In the genomic region with DNA sequence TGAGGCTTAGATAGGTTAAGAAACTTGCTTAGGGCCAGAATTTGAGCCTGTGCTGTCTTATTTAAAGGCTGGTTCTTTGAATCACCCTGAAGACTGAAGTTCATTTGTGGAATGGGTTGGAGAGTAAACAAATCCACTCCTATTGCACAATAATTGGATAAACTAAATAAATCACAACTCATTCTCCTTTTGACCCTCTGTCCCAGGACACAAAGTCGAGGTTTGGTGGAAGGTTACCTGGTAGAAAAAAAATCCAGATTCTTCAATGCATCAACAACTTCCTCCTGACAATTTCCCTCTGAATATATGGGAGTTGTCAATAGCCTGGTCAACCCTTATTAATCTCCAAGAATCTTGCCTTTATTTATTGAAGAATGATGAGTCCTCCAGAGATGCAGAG, we compare ENCODE assay signal across 15 cellular contexts. TPM values are rescaled to one million over a fixed set of nuclear protein-coding genes. Genes with fewer than 3 reads are reported as not detected.
DNase-seq lines count a peak whose midpoint lies in the region; ATAC-seq and TF ChIP-seq lines count a peak whose summit lies in the region.
"Had no signal": no experiment of that assay in that cellular context is flagged by ENCODE, and none has a peak within 500 bp of the region (broad histone marks: within the 10 kb centered on the region; RNA-seq: fewer than 3 reads in every experiment).

No MANE protein-coding gene starts in this region.

- TF ChIP-seq CTCF in BJ (IDR thresholded peaks at IDR 0.05; ENCODE audit: insufficient read depth, low read depth, low read length) (no peak), WERI-Rb-1 (IDR thresholded peaks at IDR 0.05; ENCODE audit: low read depth, low read length) (no peak), fibroblast of villous mesenchyme (IDR thresholded peaks at IDR 0.05; ENCODE audit: insufficient read depth, low read depth, low read length) (no peak), osteocyte (IDR thresholded peaks at IDR 0.05) (no peak)

- peak overlapping the region; percentile 34 for H3K27ac Mint-ChIP-seq in osteocyte (ENCODE audit: unreplicated experiment)
- H3K27ac Mint-ChIP-seq: activated CD4-positive, alpha-beta T cell treated with anti-CD3 and anti-CD28 coated beads, Interleukin-2, amount 10 ng/mL, durations not matched to agents 7 days and 5 days had no signal

- ATAC-seq in HG03095 (IDR thresholded peaks at IDR 0.05; ENCODE audit: unreplicated experiment) (no peak), GM19324 (IDR thresholded peaks at IDR 0.05; ENCODE audit: low FRiP score, unreplicated experiment) (no peak)

- H3K4me3 Mint-ChIP-seq in osteocyte (ENCODE audit: unreplicated experiment): no peak overlapping the region
- H3K4me3 Mint-ChIP-seq: activated CD4-positive, alpha-beta T cell treated with anti-CD3 and anti-CD28 coated beads, Interleukin-2, amount 10 ng/mL, durations not matched to agents 7 days and 5 days; nephron had no signal

- H3K36me3 Mint-ChIP-seq in osteocyte (ENCODE audit: unreplicated experiment): peaks cover 15% of the 10 kb centered on the region

- H3K4me3 ChIP-seq in BJ (ENCODE audit: low read depth, low read length) (no peak overlapping the region), WERI-Rb-1 (ENCODE audit: low read depth, low read length) (no peak overlapping the region), fibroblast of villous mesenchyme (ENCODE audit: low read depth, low read length) (no peak overlapping the region)

- DNase-seq in BJ (ENCODE audit: low read depth) (peak; percentile 26), WERI-Rb-1 (no peak), fibroblast of villous mesenchyme (ENCODE audit: low read depth) (peak; percentile 86), osteocyte (ENCODE audit: extremely low spot score, unreplicated experiment) (no peak), DMS153 (lab: John Stamatoyannopoulos, UW) (no peak)
- no peak for DNase-seq in stimulated activated CD4-positive, alpha-beta T cell treated with anti-CD3 and anti-CD28 coated beads, Interleukin-2, amount 100 ng/mL, for 24 hours
- DNase-seq: activated CD4-positive, alpha-beta T cell treated with anti-CD3 and anti-CD28 coated beads, Interleukin-2, amount 10 ng/mL, durations not matched to agents 7 days and 5 days; activated CD8-positive, alpha-beta memory T cell treated with anti-CD3 and anti-CD28 coated beads, Interleukin-2, amount 50 U/mL, for 48 hours; cortex of kidney; EL; NCI-H1105; NCI-H526 treated with DMSO at 0.1 percent for 48 hours had no signal

- no peaks in the 10 kb centered on the region for H3K9me3 ChIP-seq in WERI-Rb-1 (ENCODE audit: severe bottlenecking)

- CTCF ChIA-PET in BJ (lab: Yijun Ruan, JAX): interaction anchor here (1.0 to 1.9 kb wide), 2 partner anchors 25 to 549 kb away, joined by 3 to 9 read pairs; no protein-coding TSS in a partner anchor

- H3K27me3 Mint-ChIP-seq in osteocyte (ENCODE audit: unreplicated experiment): no peaks in the 10 kb centered on the region
- H3K27me3 Mint-ChIP-seq: activated CD4-positive, alpha-beta T cell treated with anti-CD3 and anti-CD28 coated beads, Interleukin-2, amount 10 ng/mL, durations not matched to agents 7 days and 5 days had no signal

- H3K9me3 Mint-ChIP-seq in osteocyte (ENCODE audit: unreplicated experiment): no peaks in the 10 kb centered on the region
- H3K9me3 Mint-ChIP-seq: activated CD4-positive, alpha-beta T cell treated with anti-CD3 and anti-CD28 coated beads, Interleukin-2, amount 10 ng/mL, durations not matched to agents 7 days and 5 days; nephron had no signal

- H3K4me1 Mint-ChIP-seq in osteocyte (ENCODE audit: unreplicated experiment): peaks cover 56% of the 10 kb centered on the region

- H3K36me3 ChIP-seq in BJ (ENCODE audit: control insufficient read depth, insufficient read depth, low read length) (peaks cover 15% of the 10 kb centered on the region), WERI-Rb-1 (peaks cover 16% of the 10 kb centered on the region)

- H3K27ac ChIP-seq in WERI-Rb-1: peak overlapping the region; percentile 75

- POLR2A ChIA-PET in BJ (lab: Charles Lee): no interaction called here

- H3K27me3 ChIP-seq in BJ (ENCODE audit: control insufficient read depth, insufficient read depth, low read length) (no peaks in the 10 kb centered on the region), WERI-Rb-1 (ENCODE audit: insufficient read depth, low read depth, severe bottlenecking) (no peaks in the 10 kb centered on the region)

RNA-seq across cellular contexts. Expression of a gene that starts 28.9 kb away (rescaled TPM):
- 38.8 and 70.3 TPM in 2 replicates for polyA plus RNA-seq in BJ (2011; rRNA removed)
- polyA minus RNA-seq in BJ (2011; rRNA and poly(A)+ RNA removed): 39.0 and 56.7 TPM in 2 replicates
- total RNA-seq in fibroblast of villous mesenchyme: 56.4 and 78.6 TPM in 2 replicates
- total RNA-seq in osteocyte: 23.7 and 25.6 TPM in 2 replicates

RNA-seq across cellular contexts. Expression of a gene that starts 34.1 kb away (rescaled TPM):
- 1.2 and 1.5 TPM in 2 replicates for polyA plus RNA-seq in BJ (2011; rRNA removed)
- 1.2 and 1.6 TPM in 2 replicates for polyA minus RNA-seq in BJ (2011; rRNA and poly(A)+ RNA removed)
- total RNA-seq in fibroblast of villous mesenchyme (0.32 and 2.2 TPM in 2 replicates), osteocyte (1.6 and 1.8 TPM in 2 replicates)

Comparison
In these comparisons a context has a peak if more than half of its experiments do, and no peak if none do; other contexts are left out.
1. DNase-seq: peak in BJ (single experiment) and fibroblast of villous mesenchyme (single experiment); none in WERI-Rb-1 (single experiment), osteocyte (single experiment), DMS153 (single experiment) and stimulated activated CD4-positive, alpha-beta T cell treated with anti-CD3 and anti-CD28 coated beads, Interleukin-2, amount 100 ng/mL, for 24 hours (0 of 2).